In genomic region chr2:131529864-131530445, GRCh38 we compare ENCODE assay signal across 4 cellular contexts. TPM values are rescaled to one million over a fixed set of nuclear protein-coding genes. Genes with fewer than 3 reads are reported as not detected.
"Had no signal": no experiment of that assay in that cellular context is flagged by ENCODE, and none has a peak within 500 bp of the region (broad histone marks: within the 10 kb centered on the region; RNA-seq: fewer than 3 reads in every experiment).

No MANE protein-coding gene starts in this region.

RNA-seq across cellular contexts. Expression of gene TUBA3D, which starts 54.0 kb away (rescaled TPM):
- total RNA-seq: activated CD4-positive, alpha-beta memory T cell treated with anti-CD3 and anti-CD28 coated beads for 36 hours; adrenal gland; esophagus mucosa; glomerular endothelial cell had no signal
